Comparison of ENCODE assay signal across 16 cellular contexts in genomic region chr9:82581516-82581915, GRCh38.
DNase-seq lines count a peak whose midpoint lies in the region; ATAC-seq and TF ChIP-seq lines count a peak whose summit lies in the region.
"Had no signal": no experiment of that assay in that cellular context is flagged by ENCODE, and none has a peak within 500 bp of the region (broad histone marks: within the 10 kb centered on the region; RNA-seq: fewer than 3 reads in every experiment).

No MANE protein-coding gene starts in this region.

- H3K4me1 ChIP-seq in body of pancreas: peaks cover 41% of the 10 kb centered on the region
- H3K4me1 ChIP-seq in right lobe of liver: peaks cover 0 to 48% (median 15%) of the 10 kb centered on the region in 4 donors
- H3K4me1 ChIP-seq: Caco-2, HAP-1 had no signal

- ATAC-seq in body of pancreas (no peak), right lobe of liver (no peak), left cardiac atrium (no peak)
- ATAC-seq: CD8-positive, alpha-beta T cell had no signal

- intact Hi-C loops in body of pancreas (cut with DNase I) (no loop called here), right lobe of liver (cut with DNase I) (no loop called here), left cardiac atrium (cut with DNase I) (no loop called here)

- TF ChIP-seq POLR2A in body of pancreas (IDR thresholded peaks at IDR 0.05) (no peak), right lobe of liver (IDR thresholded peaks at IDR 0.05) (no peak)

- TF ChIP-seq CTCF in 22Rv1 (IDR thresholded peaks at IDR 0.05) (no peak), body of pancreas (IDR thresholded peaks at IDR 0.05) (no peak), right lobe of liver (IDR thresholded peaks at IDR 0.05) (no peak)

- H3K4me3 ChIP-seq in body of pancreas (no peak overlapping the region), right lobe of liver (no peak overlapping the region)
- H3K4me3 ChIP-seq: HAP-1 had no signal

- H3K27me3 ChIP-seq in body of pancreas (no peaks in the 10 kb centered on the region), right lobe of liver (no peaks in the 10 kb centered on the region)

- H3K27ac ChIP-seq in 22Rv1: peak overlapping the region; percentile 47
- H3K27ac ChIP-seq in body of pancreas: peak overlapping the region in 3 of 4 donors; percentile 50 to 55 (median 54)
- peak overlapping the region; percentile 39 to 85 (median 82) for H3K27ac ChIP-seq in right lobe of liver

- DNase-seq in MV-4-11 (lab: John Stamatoyannopoulos, UW): peak; percentile 43
- DNase-seq in body of pancreas: no peak
- no peak for DNase-seq in right lobe of liver
- no peak for DNase-seq in NCI-H345 treated with DMSO at 0.1 percent for 48 hours (lab: John Stamatoyannopoulos, UW; ENCODE audit: unreplicated experiment)
- DNase-seq in NCI-H187 treated with DMSO at 0.1 percent for 48 hours (lab: John Stamatoyannopoulos, UW): no peak
- no peak for DNase-seq in left cardiac atrium
- DNase-seq: C1 segment of cervical spinal cord; Caco-2; CD4-positive, CD25-positive, alpha-beta regulatory T cell; CD8-positive, alpha-beta T cell; DMS153; DND-41; GOT3; HFFc6 had no signal

- H3K36me3 ChIP-seq in body of pancreas (replicated peaks in 1 of 2; ENCODE audit: insufficient read depth in 1 of 2, low read depth in 2 of 2) (no peaks in the 10 kb centered on the region), right lobe of liver (no peaks in the 10 kb centered on the region)
- H3K36me3 ChIP-seq: HAP-1 had no signal

- WGBS in body of pancreas, 2 donors: 88 to 96% methylated on average over 1 of the region's 1 CpG
- 85% methylated on average over 1 of the region's 1 CpG for WGBS in right lobe of liver (ENCODE audit: insufficient coverage, low coverage, low lambda C conversion rate, missing lambda C conversion rate)

- H3K9me3 ChIP-seq in body of pancreas (no peaks in the 10 kb centered on the region), right lobe of liver (no peaks in the 10 kb centered on the region)
- H3K9me3 ChIP-seq: Caco-2, HAP-1 had no signal
